In genomic region chr4:172573899-172574298, GRCh38 we compare ENCODE assay signal across 23 cellular contexts.
DNase-seq lines count a peak whose midpoint lies in the region; TF ChIP-seq lines count a peak whose summit lies in the region.
"Had no signal": no experiment of that assay in that cellular context is flagged by ENCODE, and none has a peak within 500 bp of the region (broad histone marks: within the 10 kb centered on the region; RNA-seq: fewer than 3 reads in every experiment).

No MANE protein-coding gene starts in this region.

- H3K4me3 ChIP-seq in A673 (ENCODE audit: low read depth, low read length, poor library complexity, severe bottlenecking) = no peak overlapping the region
- H3K4me3 ChIP-seq: PC-9, tibial nerve had no signal

- intact Hi-C loops in A673 (cut with micrococcal nuclease; ENCODE audit: unreplicated experiment) = loop anchor here (10.0 kb wide), 1 partner anchor 219 kb away; no protein-coding TSS in a partner anchor

- no peak overlapping the region for H3K4me3 Mint-ChIP-seq in T-helper 2 cell treated with Interferon-gamma antibody and Interleukin-4, amounts not matched to agents 5 μg/mL and 100 μg/mL, for 36 hours
- H3K4me3 Mint-ChIP-seq: activated T-cell treated with anti-CD3 and anti-CD28 coated beads, Interleukin-2, amount 50 U/mL, for 24 hours; CD4-positive, alpha-beta memory T cell; mesothelial cell of epicardium; neural crest cell; stimulated activated effector memory CD8-positive, alpha-beta T cell treated with anti-CD3 and anti-CD28 coated beads, Interleukin-12 subunit alpha, Interleukin-12 subunit beta, amount 100 ng/mL, for 72 hours had no signal

- H3K9me3 ChIP-seq in A673 (ENCODE audit: low read depth, low read length, poor library complexity, severe bottlenecking) = no peaks in the 10 kb centered on the region
- H3K9me3 ChIP-seq: tibial nerve had no signal

- peaks cover 53% of the 10 kb centered on the region for H3K4me1 ChIP-seq in A673 (ENCODE audit: insufficient read depth, low read length, poor library complexity, severe bottlenecking)
- H3K4me1 ChIP-seq: tibial nerve had no signal

- no peaks in the 10 kb centered on the region for H3K36me3 Mint-ChIP-seq in T-helper 2 cell treated with Interferon-gamma antibody and Interleukin-4, amounts not matched to agents 5 μg/mL and 100 μg/mL, for 36 hours (ENCODE audit: low read depth)
- H3K36me3 Mint-ChIP-seq: CD4-positive, alpha-beta memory T cell; mesothelial cell of epicardium; stimulated activated effector memory CD8-positive, alpha-beta T cell treated with anti-CD3 and anti-CD28 coated beads, Interleukin-12 subunit alpha, Interleukin-12 subunit beta, amount 100 ng/mL, for 72 hours had no signal

- no peaks in the 10 kb centered on the region for H3K27me3 ChIP-seq in A673 (replicated peaks; ENCODE audit: insufficient read depth, low read depth, low read length, poor library complexity)
- H3K27me3 ChIP-seq: tibial nerve had no signal

- peak overlapping the region; percentile 31 for H3K27ac ChIP-seq in A673 (ENCODE audit: low read depth, low read length, poor library complexity, severe bottlenecking)
- H3K27ac ChIP-seq: PC-9, tibial nerve had no signal

- DNase-seq in A673 (ENCODE audit: low spot score) (peak; percentile 95), Kasumi-1 (lab: John Stamatoyannopoulos, UW) (peak; percentile 57 to 70), SIG-M5 (lab: John Stamatoyannopoulos, UW) (peak; percentile 15), germinal center (ENCODE audit: low spot score) (peak; percentile 2), COR-L47 (lab: John Stamatoyannopoulos, UW) (no peak), retina (no peak)
- DNase-seq in T-helper 2 cell treated with Interferon-gamma antibody and Interleukin-4, amounts not matched to agents 5 μg/mL and 100 μg/mL, for 36 hours (ENCODE audit: low spot score) = no peak
- DNase-seq in activated naive CD4-positive, alpha-beta T cell (lab: John Stamatoyannopoulos, UW) = no peak
- DNase-seq: activated CD4-positive, alpha-beta T cell treated with anti-CD3 and anti-CD28 coated beads, Interleukin-2, amount 50 U/mL, for 48 hours; activated naive CD4-positive, alpha-beta T cell treated with anti-CD3 and anti-CD28 coated beads, Interleukin-2, amount 50 U/mL, for 16 hours; activated T-cell treated with anti-CD3 and anti-CD28 coated beads, Interleukin-2, amount 50 U/mL, for 24 hours; CD4-positive, alpha-beta memory T cell; cortex of kidney; DMS79 treated with DMSO at 0.1 percent for 48 hours; foreskin melanocyte; IMR-90; NCI-H1105; NCI-H524 treated with DMSO at 0.1 percent for 48 hours; PC-9 had no signal

- no peaks in the 10 kb centered on the region for H3K36me3 ChIP-seq in A673 (ENCODE audit: insufficient read depth, low read length, poor library complexity, severe bottlenecking)
- H3K36me3 ChIP-seq: tibial nerve had no signal

- no peaks in the 10 kb centered on the region for H3K27me3 Mint-ChIP-seq in T-helper 2 cell treated with Interferon-gamma antibody and Interleukin-4, amounts not matched to agents 5 μg/mL and 100 μg/mL, for 36 hours (ENCODE audit: low read depth)
- H3K27me3 Mint-ChIP-seq: activated T-cell treated with anti-CD3 and anti-CD28 coated beads, Interleukin-2, amount 50 U/mL, for 24 hours; CD4-positive, alpha-beta memory T cell had no signal

- BruUV-seq in A673 (replicated peaks; lab: Mats Ljungman, UMichigan) = no TSS peak

- H3K4me1 Mint-ChIP-seq in T-helper 2 cell treated with Interferon-gamma antibody and Interleukin-4, amounts not matched to agents 5 μg/mL and 100 μg/mL, for 36 hours (ENCODE audit: low read depth) = peaks cover 4% of the 10 kb centered on the region
- H3K4me1 Mint-ChIP-seq: CD4-positive, alpha-beta memory T cell; mesothelial cell of epicardium; stimulated activated effector memory CD8-positive, alpha-beta T cell treated with anti-CD3 and anti-CD28 coated beads, Interleukin-12 subunit alpha, Interleukin-12 subunit beta, amount 100 ng/mL, for 72 hours had no signal

- H3K9me3 Mint-ChIP-seq in T-helper 2 cell treated with Interferon-gamma antibody and Interleukin-4, amounts not matched to agents 5 μg/mL and 100 μg/mL, for 36 hours = no peaks in the 10 kb centered on the region
- H3K9me3 Mint-ChIP-seq: mesothelial cell of epicardium had no signal

- CTCF ChIA-PET in A673 (lab: Charles Lee) = no interaction called here

- POLR2A ChIA-PET in A673 (lab: Charles Lee; ENCODE audit: low non-redundant PET) = no interaction called here

- no peak overlapping the region for H3K27ac Mint-ChIP-seq in T-helper 2 cell treated with Interferon-gamma antibody and Interleukin-4, amounts not matched to agents 5 μg/mL and 100 μg/mL, for 36 hours
- H3K27ac Mint-ChIP-seq: activated T-cell treated with anti-CD3 and anti-CD28 coated beads, Interleukin-2, amount 50 U/mL, for 24 hours; CD4-positive, alpha-beta memory T cell; mesothelial cell of epicardium; stimulated activated effector memory CD8-positive, alpha-beta T cell treated with anti-CD3 and anti-CD28 coated beads, Interleukin-12 subunit alpha, Interleukin-12 subunit beta, amount 100 ng/mL, for 72 hours had no signal

- TF ChIP-seq CTCF in A673 (conservative IDR thresholded peaks at IDR 0.05; ENCODE audit: low read depth, low read length) = no peak

Comparison
In these comparisons a context has a peak if more than half of its experiments do, and no peak if none do; other contexts are left out.
1. DNase-seq: peak in A673 (single experiment), Kasumi-1 (2 of 2), SIG-M5 (single experiment) and germinal center (single experiment); none in T-helper 2 cell treated with Interferon-gamma antibody and Interleukin-4, amounts not matched to agents 5 μg/mL and 100 μg/mL, for 36 hours (single experiment), activated naive CD4-positive, alpha-beta T cell (0 of 4), COR-L47 (single experiment) and retina (single experiment).